ENCODE assay signal across 1 cellular context in the genomic region with DNA sequence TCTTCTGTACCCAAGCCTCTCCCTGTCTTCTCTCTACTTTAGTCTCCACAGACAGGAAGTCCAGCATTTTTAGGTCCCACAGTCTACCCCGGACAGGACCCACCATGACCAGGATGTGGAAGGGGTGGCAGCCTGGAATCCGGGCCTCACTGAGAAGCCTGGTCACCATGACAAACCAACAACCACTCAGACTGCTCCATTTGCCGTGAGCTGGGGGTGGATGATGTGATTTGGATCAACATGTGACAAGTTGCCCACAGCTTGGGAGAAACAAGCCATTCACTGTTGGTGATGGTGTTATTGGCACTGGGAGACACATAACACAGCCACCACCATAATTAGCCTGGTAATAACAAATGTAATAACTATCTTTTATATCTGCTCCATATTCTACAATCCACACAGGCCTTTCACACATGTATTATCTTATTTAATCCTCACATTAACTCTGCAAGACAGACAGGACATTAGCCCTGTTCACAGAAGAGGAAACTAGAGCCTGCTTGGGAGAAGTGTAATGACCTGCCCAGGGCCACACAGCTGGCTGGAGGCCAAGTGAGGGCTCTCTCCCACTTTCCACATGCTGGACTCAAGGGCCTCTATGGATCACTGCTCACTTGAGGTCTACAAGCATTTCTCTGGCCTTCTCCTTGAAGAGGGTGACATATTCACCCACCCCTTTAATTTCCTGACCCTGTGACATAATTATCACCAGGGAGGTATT.
TF ChIP-seq lines count a peak whose summit lies in the region.

No MANE protein-coding gene starts in this region.

TF ChIP-seq in IMR-90, 13 proteins besides CTCF, POLR2A, EP300 and RAD21:
- TF ChIP-seq CEBPB (IDR thresholded peaks at IDR 0.05; ENCODE audit: low read depth, low read length) = no peak
- TF ChIP-seq RCOR1 (IDR thresholded peaks at IDR 0.05; ENCODE audit: insufficient replicate concordance, low read length) = no peak
- TF ChIP-seq CHD1 (IDR thresholded peaks at IDR 0.05; ENCODE audit: low read depth, low read length) = no peak
- TF ChIP-seq FOS (IDR thresholded peaks at IDR 0.05; ENCODE audit: low read depth, low read length) = no peak
- TF ChIP-seq BHLHE40 (IDR thresholded peaks at IDR 0.05; ENCODE audit: low read depth, low read length) = no peak
- TF ChIP-seq SMC3 (IDR thresholded peaks at IDR 0.05; ENCODE audit: low read depth, low read length) = no peak
- TF ChIP-seq MAZ (IDR thresholded peaks at IDR 0.05; ENCODE audit: borderline replicate concordance, low read depth, low read length) = no peak
- TF ChIP-seq NFE2L2 (IDR thresholded peaks at IDR 0.05; ENCODE audit: low read depth, low read length) = no peak
- TF ChIP-seq MAFK (IDR thresholded peaks at IDR 0.05; ENCODE audit: low read depth, low read length) = no peak
- TF ChIP-seq, protein P1, sequence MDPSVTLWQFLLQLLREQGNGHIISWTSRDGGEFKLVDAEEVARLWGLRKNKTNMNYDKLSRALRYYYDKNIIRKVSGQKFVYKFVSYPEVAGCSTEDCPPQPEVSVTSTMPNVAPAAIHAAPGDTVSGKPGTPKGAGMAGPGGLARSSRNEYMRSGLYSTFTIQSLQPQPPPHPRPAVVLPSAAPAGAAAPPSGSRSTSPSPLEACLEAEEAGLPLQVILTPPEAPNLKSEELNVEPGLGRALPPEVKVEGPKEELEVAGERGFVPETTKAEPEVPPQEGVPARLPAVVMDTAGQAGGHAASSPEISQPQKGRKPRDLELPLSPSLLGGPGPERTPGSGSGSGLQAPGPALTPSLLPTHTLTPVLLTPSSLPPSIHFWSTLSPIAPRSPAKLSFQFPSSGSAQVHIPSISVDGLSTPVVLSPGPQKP (IDR thresholded peaks at IDR 0.05; ENCODE audit: borderline replicate concordance, low read depth, low read length) = no peak
